8 cellular contexts compared by ENCODE assay signal in genomic region chr1:184972281-184973055, GRCh38.
DNase-seq lines count a peak whose midpoint lies in the region; ATAC-seq and TF ChIP-seq lines count a peak whose summit lies in the region.

No MANE protein-coding gene starts in this region.

- no peaks in the 10 kb centered on the region for H3K9me3 ChIP-seq in SK-N-MC (ENCODE audit: low read depth, low read length)

- no peak for DNase-seq in GM12864 (ENCODE audit: low read depth)
- no peak for DNase-seq in SK-N-MC (ENCODE audit: low read depth, low spot score)
- DNase-seq in fibroblast of gingiva (ENCODE audit: low read depth), result peak; percentile 28
- peak; percentile 52 for DNase-seq in skeletal muscle cell (ENCODE audit: low read depth)
- no peak for DNase-seq in CD1c-positive myeloid dendritic cell (ENCODE audit: extremely low spot score)
- no peak for DNase-seq in GM10266 (ENCODE audit: extremely low spot score)

- H3K4me3 ChIP-seq in GM12864 (ENCODE audit: low read depth, low read length) (peak overlapping the region; percentile 60), SK-N-MC (peak overlapping the region; percentile 93), skeletal muscle cell (ENCODE audit: low read depth, low read length) (peak overlapping the region; percentile 64)

- H3K9ac ChIP-seq in SK-N-MC (ENCODE audit: insufficient read length), result peak overlapping the region; percentile 87

- TF ChIP-seq CTCF in GM12864 (IDR thresholded peaks at IDR 0.05; ENCODE audit: low read depth, low read length, missing control alignments), result no peak
- TF ChIP-seq CTCF in GM10266 (IDR thresholded peaks at IDR 0.05; ENCODE audit: control insufficient read depth, insufficient read depth, low read depth, missing control alignments), result no peak

- ATAC-seq in HG03432 (IDR thresholded peaks at IDR 0.05; ENCODE audit: unreplicated experiment) (no peak), HG03469 (IDR thresholded peaks at IDR 0.05; ENCODE audit: unreplicated experiment) (no peak)

- no peaks in the 10 kb centered on the region for H3K36me3 ChIP-seq in SK-N-MC (ENCODE audit: insufficient read depth, low read length)

- H3K27ac ChIP-seq in SK-N-MC, result peak overlapping the region; percentile 75; the same call in 1 of the 2 replicates

Comparison
In these comparisons a context has a peak if more than half of its experiments do, and no peak if none do; other contexts are left out.
1. DNase-seq: peak in fibroblast of gingiva (single experiment) and skeletal muscle cell (single experiment); none in GM12864 (single experiment), SK-N-MC (single experiment), CD1c-positive myeloid dendritic cell (single experiment) and GM10266 (single experiment).
2. Peak in every context shown above with its lines, with median percentiles within 50 percentile points of each other: H3K4me3 ChIP-seq.